Comparison of ENCODE assay signal across 1 cellular context in genomic region chr12:62957233-62957953, GRCh38.
A peak's percentile ranks its signal among the peaks of the same experiment; 100 is the strongest.
TF ChIP-seq lines count a peak whose summit lies in the region.

No MANE protein-coding gene starts in this region.

TF ChIP-seq in HEK293, 187 proteins besides CTCF, POLR2A, EP300 and RAD21 (continued from another document):
- TF ChIP-seq MZF1 (tag by site-specific recombination; IDR thresholded peaks at IDR 0.05; ENCODE audit: borderline replicate concordance) (0 out of 2 replicates have a peak, but pooled peaks have one; percentile 16), ZNF2 (tag by site-specific recombination; IDR thresholded peaks at IDR 0.05) (no peak), EGR2 (tag by site-specific recombination; IDR thresholded peaks at IDR 0.05; ENCODE audit: low read depth) (no peak), KLF7 (tag by site-specific recombination; IDR thresholded peaks at IDR 0.05; ENCODE audit: borderline replicate concordance) (no peak), ZNF311 (tag by site-specific recombination; IDR thresholded peaks at IDR 0.05; ENCODE audit: borderline replicate concordance) (no peak), IKZF3 (tag by site-specific recombination; IDR thresholded peaks at IDR 0.05) (0 out of 2 replicates have a peak, but pooled peaks have one; percentile 52), ZNF10 (tag by site-specific recombination; IDR thresholded peaks at IDR 0.05) (peak; percentile 77; the same call in 1 of the 2 replicates), ZNF23 (tag by site-specific recombination; IDR thresholded peaks at IDR 0.05; ENCODE audit: borderline replicate concordance) (no peak)
TF ChIP-seq in HEK293: peak in this region for 15.
